1 cellular context compared by ENCODE assay signal in the genomic region with DNA sequence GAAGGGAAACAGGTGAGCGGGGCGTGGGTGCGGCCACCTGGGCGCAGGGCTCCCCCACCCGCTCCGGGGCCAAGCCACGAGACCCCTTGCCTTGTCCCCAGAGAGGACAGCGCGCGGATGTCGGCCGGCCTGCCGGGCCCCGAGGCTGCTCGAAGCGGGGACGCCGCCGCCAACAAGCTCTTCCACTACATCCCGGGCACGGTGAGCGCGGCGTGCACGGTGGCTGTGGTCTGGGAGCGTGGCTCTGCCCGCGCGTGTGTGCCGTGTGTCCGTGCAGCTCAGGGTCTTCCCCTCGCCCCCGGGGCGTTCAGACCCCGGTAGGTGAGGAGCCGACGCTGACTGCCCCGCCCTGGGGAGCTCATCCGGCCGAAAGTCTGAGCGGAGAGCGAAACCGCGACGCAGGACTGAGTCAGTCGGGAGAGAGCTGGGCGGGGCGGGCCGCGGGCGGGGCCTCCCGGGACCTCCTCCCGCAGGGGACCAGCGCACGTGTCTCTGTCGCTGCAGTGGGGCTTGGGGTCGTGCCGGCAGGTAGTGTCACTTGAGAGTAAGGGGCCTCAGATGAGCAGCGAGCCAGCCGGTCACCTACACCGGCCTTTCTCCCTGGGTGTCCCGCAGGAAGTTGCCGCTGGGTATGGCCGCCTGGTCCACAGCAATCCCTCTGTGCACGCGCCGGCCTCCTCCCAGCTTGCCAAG.
A peak's percentile ranks its signal among the peaks of the same experiment; 100 is the strongest.
TF ChIP-seq lines count a peak whose summit lies in the region.

No MANE protein-coding gene starts in this region.

TF ChIP-seq in HepG2, 621 proteins besides CTCF, POLR2A, EP300 and RAD21 (continued from another document and continues in another):
- TF ChIP-seq SOX6 (IDR thresholded peaks at IDR 0.05): no peak
- peak; percentile 56 for TF ChIP-seq SOX6 (CRISPR knock-in tag; IDR thresholded peaks at IDR 0.05)
- no peak for TF ChIP-seq SMAD9 (CRISPR knock-in tag; IDR thresholded peaks at IDR 0.05)
- TF ChIP-seq ZNF556 (CRISPR knock-in tag; IDR thresholded peaks at IDR 0.05; ENCODE audit: borderline replicate concordance): 0 out of 2 replicates have a peak, but pooled peaks have one; percentile 50
- TF ChIP-seq, protein P1, sequence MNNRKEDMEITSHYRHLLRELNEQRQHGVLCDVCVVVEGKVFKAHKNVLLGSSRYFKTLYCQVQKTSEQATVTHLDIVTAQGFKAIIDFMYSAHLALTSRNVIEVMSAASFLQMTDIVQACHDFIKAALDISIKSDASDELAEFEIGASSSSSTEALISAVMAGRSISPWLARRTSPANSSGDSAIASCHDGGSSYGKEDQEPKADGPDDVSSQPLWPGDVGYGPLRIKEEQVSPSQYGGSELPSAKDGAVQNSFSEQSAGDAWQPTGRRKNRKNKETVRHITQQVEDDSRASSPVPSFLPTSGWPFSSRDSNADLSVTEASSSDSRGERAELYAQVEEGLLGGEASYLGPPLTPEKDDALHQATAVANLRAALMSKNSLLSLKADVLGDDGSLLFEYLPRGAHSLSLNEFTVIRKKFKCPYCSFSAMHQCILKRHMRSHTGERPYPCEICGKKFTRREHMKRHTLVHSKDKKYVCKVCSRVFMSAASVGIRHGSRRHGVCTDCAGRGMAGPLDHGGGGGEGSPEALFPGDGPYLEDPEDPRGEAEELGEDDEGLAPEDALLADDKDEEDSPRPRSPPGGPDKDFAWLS (CRISPR knock-in tag; IDR thresholded peaks at IDR 0.05; ENCODE audit: borderline replicate concordance): no peak
- peak; percentile 64; the same call in 1 of the 2 replicates for TF ChIP-seq SP5 (CRISPR knock-in tag; IDR thresholded peaks at IDR 0.05; ENCODE audit: borderline replicate concordance, low read depth)
- TF ChIP-seq ZNF777 (CRISPR knock-in tag; IDR thresholded peaks at IDR 0.05): peak; percentile 62; the same call in 1 of the 2 replicates
- no peak for TF ChIP-seq POLR2AphosphoS2 (IDR thresholded peaks at IDR 0.05; ENCODE audit: low read depth, low read length)
- TF ChIP-seq, protein P2, sequence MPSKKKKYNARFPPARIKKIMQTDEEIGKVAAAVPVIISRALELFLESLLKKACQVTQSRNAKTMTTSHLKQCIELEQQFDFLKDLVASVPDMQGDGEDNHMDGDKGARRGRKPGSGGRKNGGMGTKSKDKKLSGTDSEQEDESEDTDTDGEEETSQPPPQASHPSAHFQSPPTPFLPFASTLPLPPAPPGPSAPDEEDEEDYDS (CRISPR knock-in tag; IDR thresholded peaks at IDR 0.05): no peak; the same call in 1 of the 2 replicates
- TF ChIP-seq, protein P3, sequence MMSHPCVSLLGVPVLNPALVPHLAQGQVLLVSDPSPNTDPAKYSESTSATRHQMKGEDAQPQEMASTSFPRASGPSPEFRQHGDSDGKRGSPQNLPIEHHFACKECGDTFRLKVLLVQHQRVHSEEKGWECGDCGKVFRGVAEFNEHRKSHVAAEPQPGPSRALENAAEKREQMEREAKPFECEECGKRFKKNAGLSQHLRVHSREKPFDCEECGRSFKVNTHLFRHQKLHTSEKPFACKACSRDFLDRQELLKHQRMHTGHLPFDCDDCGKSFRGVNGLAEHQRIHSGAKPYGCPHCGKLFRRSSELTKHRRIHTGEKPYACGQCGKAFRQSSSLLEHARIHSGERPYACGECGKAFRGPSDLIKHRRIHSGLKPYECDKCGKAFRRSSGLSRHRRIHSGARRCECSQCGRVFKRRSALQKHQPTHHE (CRISPR knock-in tag; IDR thresholded peaks at IDR 0.05; ENCODE audit: borderline replicate concordance): 0 out of 2 replicates have a peak, but pooled peaks have one; percentile 82
- TF ChIP-seq ZNF350 (CRISPR knock-in tag; IDR thresholded peaks at IDR 0.05; ENCODE audit: borderline replicate concordance, low read depth): peak; percentile 77
- TF ChIP-seq ZNF563 (CRISPR knock-in tag; IDR thresholded peaks at IDR 0.05): 0 out of 2 replicates have a peak, but pooled peaks have one; percentile 31
- no peak for TF ChIP-seq HMGA1 (CRISPR knock-in tag; conservative IDR thresholded peaks at IDR 0.05)
- TF ChIP-seq, protein P4, sequence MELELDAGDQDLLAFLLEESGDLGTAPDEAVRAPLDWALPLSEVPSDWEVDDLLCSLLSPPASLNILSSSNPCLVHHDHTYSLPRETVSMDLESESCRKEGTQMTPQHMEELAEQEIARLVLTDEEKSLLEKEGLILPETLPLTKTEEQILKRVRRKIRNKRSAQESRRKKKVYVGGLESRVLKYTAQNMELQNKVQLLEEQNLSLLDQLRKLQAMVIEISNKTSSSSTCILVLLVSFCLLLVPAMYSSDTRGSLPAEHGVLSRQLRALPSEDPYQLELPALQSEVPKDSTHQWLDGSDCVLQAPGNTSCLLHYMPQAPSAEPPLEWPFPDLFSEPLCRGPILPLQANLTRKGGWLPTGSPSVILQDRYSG (CRISPR knock-in tag; IDR thresholded peaks at IDR 0.05): 0 out of 2 replicates have a peak, but pooled peaks have one; percentile 46
- 0 out of 2 replicates have a peak, but pooled peaks have one; percentile 34 for TF ChIP-seq WIZ (CRISPR knock-in tag; IDR thresholded peaks at IDR 0.05)
- TF ChIP-seq KAT7 (CRISPR knock-in tag; IDR thresholded peaks at IDR 0.05; ENCODE audit: borderline replicate concordance): peak; percentile 71; the same call in 1 of the 2 replicates
- TF ChIP-seq, protein P5, sequence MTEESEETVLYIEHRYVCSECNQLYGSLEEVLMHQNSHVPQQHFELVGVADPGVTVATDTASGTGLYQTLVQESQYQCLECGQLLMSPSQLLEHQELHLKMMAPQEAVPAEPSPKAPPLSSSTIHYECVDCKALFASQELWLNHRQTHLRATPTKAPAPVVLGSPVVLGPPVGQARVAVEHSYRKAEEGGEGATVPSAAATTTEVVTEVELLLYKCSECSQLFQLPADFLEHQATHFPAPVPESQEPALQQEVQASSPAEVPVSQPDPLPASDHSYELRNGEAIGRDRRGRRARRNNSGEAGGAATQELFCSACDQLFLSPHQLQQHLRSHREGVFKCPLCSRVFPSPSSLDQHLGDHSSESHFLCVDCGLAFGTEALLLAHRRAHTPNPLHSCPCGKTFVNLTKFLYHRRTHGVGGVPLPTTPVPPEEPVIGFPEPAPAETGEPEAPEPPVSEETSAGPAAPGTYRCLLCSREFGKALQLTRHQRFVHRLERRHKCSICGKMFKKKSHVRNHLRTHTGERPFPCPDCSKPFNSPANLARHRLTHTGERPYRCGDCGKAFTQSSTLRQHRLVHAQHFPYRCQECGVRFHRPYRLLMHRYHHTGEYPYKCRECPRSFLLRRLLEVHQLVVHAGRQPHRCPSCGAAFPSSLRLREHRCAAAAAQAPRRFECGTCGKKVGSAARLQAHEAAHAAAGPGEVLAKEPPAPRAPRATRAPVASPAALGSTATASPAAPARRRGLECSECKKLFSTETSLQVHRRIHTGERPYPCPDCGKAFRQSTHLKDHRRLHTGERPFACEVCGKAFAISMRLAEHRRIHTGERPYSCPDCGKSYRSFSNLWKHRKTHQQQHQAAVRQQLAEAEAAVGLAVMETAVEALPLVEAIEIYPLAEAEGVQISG (CRISPR knock-in tag; IDR thresholded peaks at IDR 0.05): peak; percentile 37; the same call in 1 of the 2 replicates
- peak; percentile 58 for TF ChIP-seq BHLHE40 (IDR thresholded peaks at IDR 0.05; ENCODE audit: low read length)
- peak; percentile 67; the same call in 1 of the 2 replicates for TF ChIP-seq TAF1 (CRISPR knock-in tag; IDR thresholded peaks at IDR 0.05)
- TF ChIP-seq ZNF143 (CRISPR knock-in tag; IDR thresholded peaks at IDR 0.05): peak; percentile 50; the same call in 1 of the 2 replicates
- no peak for TF ChIP-seq GTF2F1 (IDR thresholded peaks at IDR 0.05; ENCODE audit: low read length)
- no peak for TF ChIP-seq HNF4G (IDR thresholded peaks at IDR 0.05; ENCODE audit: borderline replicate concordance, low read depth, low read length)
- 0 out of 2 replicates have a peak, but pooled peaks have one; percentile 30 for TF ChIP-seq HNF4G (CRISPR knock-in tag; IDR thresholded peaks at IDR 0.05; ENCODE audit: borderline replicate concordance, low read depth)
- TF ChIP-seq, protein P6, sequence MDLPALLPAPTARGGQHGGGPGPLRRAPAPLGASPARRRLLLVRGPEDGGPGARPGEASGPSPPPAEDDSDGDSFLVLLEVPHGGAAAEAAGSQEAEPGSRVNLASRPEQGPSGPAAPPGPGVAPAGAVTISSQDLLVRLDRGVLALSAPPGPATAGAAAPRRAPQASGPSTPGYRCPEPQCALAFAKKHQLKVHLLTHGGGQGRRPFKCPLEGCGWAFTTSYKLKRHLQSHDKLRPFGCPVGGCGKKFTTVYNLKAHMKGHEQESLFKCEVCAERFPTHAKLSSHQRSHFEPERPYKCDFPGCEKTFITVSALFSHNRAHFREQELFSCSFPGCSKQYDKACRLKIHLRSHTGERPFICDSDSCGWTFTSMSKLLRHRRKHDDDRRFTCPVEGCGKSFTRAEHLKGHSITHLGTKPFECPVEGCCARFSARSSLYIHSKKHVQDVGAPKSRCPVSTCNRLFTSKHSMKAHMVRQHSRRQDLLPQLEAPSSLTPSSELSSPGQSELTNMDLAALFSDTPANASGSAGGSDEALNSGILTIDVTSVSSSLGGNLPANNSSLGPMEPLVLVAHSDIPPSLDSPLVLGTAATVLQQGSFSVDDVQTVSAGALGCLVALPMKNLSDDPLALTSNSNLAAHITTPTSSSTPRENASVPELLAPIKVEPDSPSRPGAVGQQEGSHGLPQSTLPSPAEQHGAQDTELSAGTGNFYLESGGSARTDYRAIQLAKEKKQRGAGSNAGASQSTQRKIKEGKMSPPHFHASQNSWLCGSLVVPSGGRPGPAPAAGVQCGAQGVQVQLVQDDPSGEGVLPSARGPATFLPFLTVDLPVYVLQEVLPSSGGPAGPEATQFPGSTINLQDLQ (CRISPR knock-in tag; IDR thresholded peaks at IDR 0.05): peak; percentile 19; the same call in 1 of the 2 replicates
- TF ChIP-seq XRCC5 (optimal IDR thresholded peaks at IDR 0.05; ENCODE audit: low read length): no peak
- TF ChIP-seq ZNF367 (CRISPR knock-in tag; IDR thresholded peaks at IDR 0.05; ENCODE audit: borderline replicate concordance): no peak
- TF ChIP-seq ZNF547 (CRISPR knock-in tag; IDR thresholded peaks at IDR 0.05): peak; percentile 39; the same call in 1 of the 2 replicates
- TF ChIP-seq, protein P7, sequence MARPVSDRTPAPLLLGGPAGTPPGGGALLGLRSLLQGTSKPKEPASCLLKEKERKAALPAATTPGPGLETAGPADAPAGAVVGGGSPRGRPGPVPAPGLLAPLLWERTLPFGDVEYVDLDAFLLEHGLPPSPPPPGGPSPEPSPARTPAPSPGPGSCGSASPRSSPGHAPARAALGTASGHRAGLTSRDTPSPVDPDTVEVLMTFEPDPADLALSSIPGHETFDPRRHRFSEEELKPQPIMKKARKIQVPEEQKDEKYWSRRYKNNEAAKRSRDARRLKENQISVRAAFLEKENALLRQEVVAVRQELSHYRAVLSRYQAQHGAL (CRISPR knock-in tag; IDR thresholded peaks at IDR 0.05; ENCODE audit: not compliant biosample characterization): peak; percentile 57
- no peak for TF ChIP-seq MAFF (IDR thresholded peaks at IDR 0.05; ENCODE audit: low read depth, low read length)
- TF ChIP-seq, protein P8, sequence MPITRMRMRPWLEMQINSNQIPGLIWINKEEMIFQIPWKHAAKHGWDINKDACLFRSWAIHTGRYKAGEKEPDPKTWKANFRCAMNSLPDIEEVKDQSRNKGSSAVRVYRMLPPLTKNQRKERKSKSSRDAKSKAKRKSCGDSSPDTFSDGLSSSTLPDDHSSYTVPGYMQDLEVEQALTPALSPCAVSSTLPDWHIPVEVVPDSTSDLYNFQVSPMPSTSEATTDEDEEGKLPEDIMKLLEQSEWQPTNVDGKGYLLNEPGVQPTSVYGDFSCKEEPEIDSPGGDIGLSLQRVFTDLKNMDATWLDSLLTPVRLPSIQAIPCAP (CRISPR knock-in tag; IDR thresholded peaks at IDR 0.05; ENCODE audit: low read depth): no peak
- peak; percentile 37; the same call in 1 of the 2 replicates for TF ChIP-seq JUND (CRISPR knock-in tag; IDR thresholded peaks at IDR 0.05)
- TF ChIP-seq ZNF546 (CRISPR knock-in tag; conservative IDR thresholded peaks at IDR 0.05): 0 out of 2 replicates have a peak, but pooled peaks have one; percentile 64
- TF ChIP-seq SSRP1 (CRISPR knock-in tag; IDR thresholded peaks at IDR 0.05): no peak
- TF ChIP-seq, protein P9, sequence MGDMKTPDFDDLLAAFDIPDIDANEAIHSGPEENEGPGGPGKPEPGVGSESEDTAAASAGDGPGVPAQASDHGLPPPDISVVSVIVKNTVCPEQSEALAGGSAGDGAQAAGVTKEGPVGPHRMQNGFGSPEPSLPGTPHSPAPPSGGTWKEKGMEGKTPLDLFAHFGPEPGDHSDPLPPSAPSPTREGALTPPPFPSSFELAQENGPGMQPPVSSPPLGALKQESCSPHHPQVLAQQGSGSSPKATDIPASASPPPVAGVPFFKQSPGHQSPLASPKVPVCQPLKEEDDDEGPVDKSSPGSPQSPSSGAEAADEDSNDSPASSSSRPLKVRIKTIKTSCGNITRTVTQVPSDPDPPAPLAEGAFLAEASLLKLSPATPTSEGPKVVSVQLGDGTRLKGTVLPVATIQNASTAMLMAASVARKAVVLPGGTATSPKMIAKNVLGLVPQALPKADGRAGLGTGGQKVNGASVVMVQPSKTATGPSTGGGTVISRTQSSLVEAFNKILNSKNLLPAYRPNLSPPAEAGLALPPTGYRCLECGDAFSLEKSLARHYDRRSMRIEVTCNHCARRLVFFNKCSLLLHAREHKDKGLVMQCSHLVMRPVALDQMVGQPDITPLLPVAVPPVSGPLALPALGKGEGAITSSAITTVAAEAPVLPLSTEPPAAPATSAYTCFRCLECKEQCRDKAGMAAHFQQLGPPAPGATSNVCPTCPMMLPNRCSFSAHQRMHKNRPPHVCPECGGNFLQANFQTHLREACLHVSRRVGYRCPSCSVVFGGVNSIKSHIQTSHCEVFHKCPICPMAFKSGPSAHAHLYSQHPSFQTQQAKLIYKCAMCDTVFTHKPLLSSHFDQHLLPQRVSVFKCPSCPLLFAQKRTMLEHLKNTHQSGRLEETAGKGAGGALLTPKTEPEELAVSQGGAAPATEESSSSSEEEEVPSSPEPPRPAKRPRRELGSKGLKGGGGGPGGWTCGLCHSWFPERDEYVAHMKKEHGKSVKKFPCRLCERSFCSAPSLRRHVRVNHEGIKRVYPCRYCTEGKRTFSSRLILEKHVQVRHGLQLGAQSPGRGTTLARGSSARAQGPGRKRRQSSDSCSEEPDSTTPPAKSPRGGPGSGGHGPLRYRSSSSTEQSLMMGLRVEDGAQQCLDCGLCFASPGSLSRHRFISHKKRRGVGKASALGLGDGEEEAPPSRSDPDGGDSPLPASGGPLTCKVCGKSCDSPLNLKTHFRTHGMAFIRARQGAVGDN (CRISPR knock-in tag; IDR thresholded peaks at IDR 0.05): peak; percentile 88
- TF ChIP-seq, protein P10, sequence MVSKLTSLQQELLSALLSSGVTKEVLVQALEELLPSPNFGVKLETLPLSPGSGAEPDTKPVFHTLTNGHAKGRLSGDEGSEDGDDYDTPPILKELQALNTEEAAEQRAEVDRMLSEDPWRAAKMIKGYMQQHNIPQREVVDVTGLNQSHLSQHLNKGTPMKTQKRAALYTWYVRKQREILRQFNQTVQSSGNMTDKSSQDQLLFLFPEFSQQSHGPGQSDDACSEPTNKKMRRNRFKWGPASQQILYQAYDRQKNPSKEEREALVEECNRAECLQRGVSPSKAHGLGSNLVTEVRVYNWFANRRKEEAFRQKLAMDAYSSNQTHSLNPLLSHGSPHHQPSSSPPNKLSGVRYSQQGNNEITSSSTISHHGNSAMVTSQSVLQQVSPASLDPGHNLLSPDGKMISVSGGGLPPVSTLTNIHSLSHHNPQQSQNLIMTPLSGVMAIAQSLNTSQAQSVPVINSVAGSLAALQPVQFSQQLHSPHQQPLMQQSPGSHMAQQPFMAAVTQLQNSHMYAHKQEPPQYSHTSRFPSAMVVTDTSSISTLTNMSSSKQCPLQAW (CRISPR knock-in tag; IDR thresholded peaks at IDR 0.05): no peak
- TF ChIP-seq SMAD3 (CRISPR knock-in tag; IDR thresholded peaks at IDR 0.05): 0 out of 2 replicates have a peak, but pooled peaks have one; percentile 18
- TF ChIP-seq ZNF788 (CRISPR knock-in tag; IDR thresholded peaks at IDR 0.05; ENCODE audit: borderline replicate concordance): peak; percentile 19; the same call in 1 of the 2 replicates
- peak; percentile 30; the same call in 1 of the 2 replicates for TF ChIP-seq DMAP1 (CRISPR knock-in tag; IDR thresholded peaks at IDR 0.05)
- TF ChIP-seq ZNF781 (CRISPR knock-in tag; IDR thresholded peaks at IDR 0.05; ENCODE audit: borderline replicate concordance, not compliant biosample characterization): peak; percentile 54
- TF ChIP-seq SPEN (CRISPR knock-in tag; IDR thresholded peaks at IDR 0.05; ENCODE audit: low read depth): peak; percentile 45
